In genomic region chr21:19433623-19434022, GRCh38 we compare ENCODE assay signal across 1 cellular context.
A peak's percentile ranks its signal among the peaks of the same experiment; 100 is the strongest.
TF ChIP-seq lines count a peak whose summit lies in the region.

No MANE protein-coding gene starts in this region.

TF ChIP-seq in K562, 482 proteins besides CTCF, POLR2A, EP300 and RAD21 (continued from another document and continues in another):
- TF ChIP-seq PRDM10 (IDR thresholded peaks at IDR 0.05; ENCODE audit: partially characterized antibody) = peak; percentile 9
- TF ChIP-seq ZNF165 (CRISPR knock-in tag; IDR thresholded peaks at IDR 0.05; ENCODE audit: borderline replicate concordance) = no peak
- no peak for TF ChIP-seq ZBTB26 (CRISPR knock-in tag; IDR thresholded peaks at IDR 0.05)
- TF ChIP-seq BCOR (IDR thresholded peaks at IDR 0.05) = no peak
- TF ChIP-seq FOXP4 (CRISPR knock-in tag; IDR thresholded peaks at IDR 0.05; ENCODE audit: borderline replicate concordance) = no peak
- TF ChIP-seq CBX8 (IDR thresholded peaks at IDR 0.05; ENCODE audit: borderline replicate concordance, extremely low read depth, low read depth, low read length, poor library complexity, severe bottlenecking) = no peak
- TF ChIP-seq SMARCA5 (IDR thresholded peaks at IDR 0.05) = no peak
- TF ChIP-seq SNAPC5 (CRISPR knock-in tag; IDR thresholded peaks at IDR 0.05) = no peak
- TF ChIP-seq PRPF4 (IDR thresholded peaks at IDR 0.05; ENCODE audit: insufficient read depth, low read depth, low read length, poor library complexity, severe bottlenecking) = no peak
- no peak for TF ChIP-seq ATF4 (CRISPR knock-in tag; IDR thresholded peaks at IDR 0.05)
- TF ChIP-seq HDAC2 (IDR thresholded peaks at IDR 0.05) = peak; percentile 75
- no peak for TF ChIP-seq HNRNPLL (IDR thresholded peaks at IDR 0.05; ENCODE audit: low read depth, low read length, poor library complexity, severe bottlenecking)
- TF ChIP-seq KLF16 (IDR thresholded peaks at IDR 0.05) = no peak
- TF ChIP-seq RCOR1 (IDR thresholded peaks at IDR 0.05; ENCODE audit: borderline replicate concordance in 1 of 2, low read depth in 2 of 2, low read length in 2 of 2) = peak; percentile 66 to 88; a peak in 3 of 4 replicates
- TF ChIP-seq ZNF12 (CRISPR knock-in tag; IDR thresholded peaks at IDR 0.05) = no peak
- no peak for TF ChIP-seq ZFP91 (CRISPR knock-in tag; IDR thresholded peaks at IDR 0.05)
- no peak for TF ChIP-seq ZNF3 (CRISPR knock-in tag; IDR thresholded peaks at IDR 0.05)
- TF ChIP-seq ZNF140 (CRISPR knock-in tag; IDR thresholded peaks at IDR 0.05) = no peak
- TF ChIP-seq USF1 (CRISPR knock-in tag; IDR thresholded peaks at IDR 0.05) = no peak
- TF ChIP-seq CC2D1A (IDR thresholded peaks at IDR 0.05) = peak; percentile 71
- no peak for TF ChIP-seq DIDO1 (tag; IDR thresholded peaks at IDR 0.05; ENCODE audit: low read depth)
- TF ChIP-seq ZNF766 (CRISPR knock-in tag; conservative IDR thresholded peaks at IDR 0.05) = no peak
- TF ChIP-seq SRSF9 (IDR thresholded peaks at IDR 0.05; ENCODE audit: borderline replicate concordance, low read depth, low read length) = no peak
- no peak for TF ChIP-seq NFRKB (IDR thresholded peaks at IDR 0.05; ENCODE audit: low read depth)
- TF ChIP-seq FOXK2 (conservative IDR thresholded peaks at IDR 0.05 in 1 of 2, IDR thresholded peaks at IDR 0.05 in 1 of 2; ENCODE audit: low read depth in 2 of 2) = no peak
- no peak for TF ChIP-seq ZNF143 (CRISPR knock-in tag; IDR thresholded peaks at IDR 0.05)
- TF ChIP-seq YY1 (IDR thresholded peaks at IDR 0.05; ENCODE audit: borderline replicate concordance in 1 of 3, control insufficient read depth in 1 of 3, extremely low read depth in 1 of 3, insufficient read depth in 3 of 3, insufficient read length in 1 of 3, insufficient replicate concordance in 2 of 3, low read depth in 1 of 3, low read length in 2 of 3) = no peak
- TF ChIP-seq ETS1 (conservative IDR thresholded peaks at IDR 0.05; ENCODE audit: control insufficient read depth, low read depth, low read length) = no peak
- TF ChIP-seq RBM34 (IDR thresholded peaks at IDR 0.05; ENCODE audit: borderline replicate concordance, insufficient read depth, low read length) = no peak
- peak; percentile 77 for TF ChIP-seq SMARCA4 (IDR thresholded peaks at IDR 0.05)
- no peak for TF ChIP-seq ZNF518B (CRISPR knock-in tag; IDR thresholded peaks at IDR 0.05)
- no peak for TF ChIP-seq EHMT2 (IDR thresholded peaks at IDR 0.05)
- no peak for TF ChIP-seq ETV5 (CRISPR knock-in tag; IDR thresholded peaks at IDR 0.05; ENCODE audit: low read depth)
- TF ChIP-seq CGGBP1 (CRISPR knock-in tag; IDR thresholded peaks at IDR 0.05) = no peak
- TF ChIP-seq E2F6 (IDR thresholded peaks at IDR 0.05; ENCODE audit: borderline replicate concordance in 1 of 2, extremely low read depth in 1 of 2, insufficient read depth in 1 of 2, insufficient read length in 1 of 2, low read depth in 1 of 2, low read length in 1 of 2, poor library complexity in 1 of 2, severe bottlenecking in 1 of 2) = no peak
- no peak for TF ChIP-seq TCF15 (CRISPR knock-in tag; IDR thresholded peaks at IDR 0.05)
- no peak for TF ChIP-seq XRCC5 (IDR thresholded peaks at IDR 0.05; ENCODE audit: low read depth, low read length)
- TF ChIP-seq MYNN (IDR thresholded peaks at IDR 0.05) = no peak
- TF ChIP-seq MYNN (CRISPR knock-in tag; IDR thresholded peaks at IDR 0.05) = no peak
- TF ChIP-seq NFYB (IDR thresholded peaks at IDR 0.05; ENCODE audit: extremely low read depth, insufficient read length) = no peak
- TF ChIP-seq CHAMP1 (IDR thresholded peaks at IDR 0.05) = peak; percentile 82
- no peak for TF ChIP-seq C11orf30 (IDR thresholded peaks at IDR 0.05; ENCODE audit: low read depth)
